2 cellular contexts compared by ENCODE assay signal in the genomic region with DNA sequence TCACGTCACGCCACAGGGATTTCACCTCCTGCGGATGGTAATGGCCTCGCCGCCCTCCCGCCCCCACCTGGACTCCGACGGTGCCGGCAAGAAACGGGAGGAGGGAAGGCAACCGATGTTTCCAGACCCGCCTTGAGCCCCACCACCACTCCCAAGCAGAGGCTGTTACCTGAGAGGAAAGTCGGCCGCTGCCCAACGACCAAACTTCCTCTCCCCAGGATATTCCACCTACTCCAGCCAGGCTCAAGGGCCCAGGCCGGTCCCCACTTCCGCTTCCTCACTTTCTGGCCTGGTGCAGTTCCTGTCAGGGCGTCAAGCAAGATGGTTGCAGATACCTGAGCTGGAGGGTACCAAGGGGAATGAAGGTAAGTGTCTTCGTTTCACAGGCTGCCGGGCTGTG.
TF ChIP-seq lines count a peak whose summit lies in the region.

A gene with protein sequence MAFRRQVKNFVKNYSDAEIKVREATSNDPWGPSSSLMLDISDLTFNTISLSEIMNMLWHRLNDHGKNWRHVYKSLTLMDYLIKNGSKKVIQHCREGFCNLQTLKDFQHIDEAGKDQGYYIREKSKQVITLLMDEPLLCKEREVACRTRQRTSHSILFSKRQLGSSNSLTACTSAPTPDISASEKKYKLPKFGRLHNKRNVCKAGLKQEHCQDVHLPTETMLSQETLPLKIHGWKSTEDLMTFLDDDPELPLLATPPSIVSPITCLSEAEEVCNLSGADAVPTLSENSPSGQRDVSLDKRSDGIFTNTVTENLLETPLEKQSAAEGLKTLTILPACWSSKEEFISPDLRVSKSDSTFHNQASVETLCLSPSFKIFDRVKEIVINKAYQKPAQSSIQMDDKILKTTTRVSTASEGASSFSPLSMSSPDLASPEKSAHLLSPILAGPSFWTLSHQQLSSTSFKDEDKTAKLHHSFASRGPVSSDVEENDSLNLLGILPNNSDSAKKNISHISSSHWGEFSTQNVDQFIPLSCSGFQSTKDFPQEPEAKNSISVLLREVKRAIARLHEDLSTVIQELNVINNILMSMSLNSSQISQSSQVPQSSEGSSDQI (minus strand): TSS at position 235 of the 400 bp plus-strand sequence. CDS start 6,012 bp downstream, outside the sequence.

TF ChIP-seq in WTC11, 78 proteins besides CTCF, POLR2A, EP300 and RAD21 (continued from another document):
- TF ChIP-seq, protein P1, sequence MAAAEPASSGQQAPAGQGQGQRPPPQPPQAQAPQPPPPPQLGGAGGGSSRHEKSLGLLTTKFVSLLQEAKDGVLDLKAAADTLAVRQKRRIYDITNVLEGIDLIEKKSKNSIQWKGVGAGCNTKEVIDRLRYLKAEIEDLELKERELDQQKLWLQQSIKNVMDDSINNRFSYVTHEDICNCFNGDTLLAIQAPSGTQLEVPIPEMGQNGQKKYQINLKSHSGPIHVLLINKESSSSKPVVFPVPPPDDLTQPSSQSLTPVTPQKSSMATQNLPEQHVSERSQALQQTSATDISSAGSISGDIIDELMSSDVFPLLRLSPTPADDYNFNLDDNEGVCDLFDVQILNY (CRISPR knock-in tag; IDR thresholded peaks at IDR 0.05): no peak
- no peak for TF ChIP-seq ZNF219 (CRISPR knock-in tag; IDR thresholded peaks at IDR 0.05; ENCODE audit: borderline replicate concordance)
- TF ChIP-seq, protein P2, sequence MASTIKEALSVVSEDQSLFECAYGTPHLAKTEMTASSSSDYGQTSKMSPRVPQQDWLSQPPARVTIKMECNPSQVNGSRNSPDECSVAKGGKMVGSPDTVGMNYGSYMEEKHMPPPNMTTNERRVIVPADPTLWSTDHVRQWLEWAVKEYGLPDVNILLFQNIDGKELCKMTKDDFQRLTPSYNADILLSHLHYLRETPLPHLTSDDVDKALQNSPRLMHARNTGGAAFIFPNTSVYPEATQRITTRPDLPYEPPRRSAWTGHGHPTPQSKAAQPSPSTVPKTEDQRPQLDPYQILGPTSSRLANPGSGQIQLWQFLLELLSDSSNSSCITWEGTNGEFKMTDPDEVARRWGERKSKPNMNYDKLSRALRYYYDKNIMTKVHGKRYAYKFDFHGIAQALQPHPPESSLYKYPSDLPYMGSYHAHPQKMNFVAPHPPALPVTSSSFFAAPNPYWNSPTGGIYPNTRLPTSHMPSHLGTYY (CRISPR knock-in tag; IDR thresholded peaks at IDR 0.05): no peak
- TF ChIP-seq, protein P3, sequence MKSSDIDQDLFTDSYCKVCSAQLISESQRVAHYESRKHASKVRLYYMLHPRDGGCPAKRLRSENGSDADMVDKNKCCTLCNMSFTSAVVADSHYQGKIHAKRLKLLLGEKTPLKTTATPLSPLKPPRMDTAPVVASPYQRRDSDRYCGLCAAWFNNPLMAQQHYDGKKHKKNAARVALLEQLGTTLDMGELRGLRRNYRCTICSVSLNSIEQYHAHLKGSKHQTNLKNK (CRISPR knock-in tag; IDR thresholded peaks at IDR 0.05): no peak
- TF ChIP-seq, protein P4, sequence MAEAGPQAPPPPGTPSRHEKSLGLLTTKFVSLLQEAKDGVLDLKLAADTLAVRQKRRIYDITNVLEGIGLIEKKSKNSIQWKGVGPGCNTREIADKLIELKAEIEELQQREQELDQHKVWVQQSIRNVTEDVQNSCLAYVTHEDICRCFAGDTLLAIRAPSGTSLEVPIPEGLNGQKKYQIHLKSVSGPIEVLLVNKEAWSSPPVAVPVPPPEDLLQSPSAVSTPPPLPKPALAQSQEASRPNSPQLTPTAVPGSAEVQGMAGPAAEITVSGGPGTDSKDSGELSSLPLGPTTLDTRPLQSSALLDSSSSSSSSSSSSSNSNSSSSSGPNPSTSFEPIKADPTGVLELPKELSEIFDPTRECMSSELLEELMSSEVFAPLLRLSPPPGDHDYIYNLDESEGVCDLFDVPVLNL (CRISPR knock-in tag; IDR thresholded peaks at IDR 0.05; ENCODE audit: borderline replicate concordance, low read depth): no peak
- TF ChIP-seq, protein P5, sequence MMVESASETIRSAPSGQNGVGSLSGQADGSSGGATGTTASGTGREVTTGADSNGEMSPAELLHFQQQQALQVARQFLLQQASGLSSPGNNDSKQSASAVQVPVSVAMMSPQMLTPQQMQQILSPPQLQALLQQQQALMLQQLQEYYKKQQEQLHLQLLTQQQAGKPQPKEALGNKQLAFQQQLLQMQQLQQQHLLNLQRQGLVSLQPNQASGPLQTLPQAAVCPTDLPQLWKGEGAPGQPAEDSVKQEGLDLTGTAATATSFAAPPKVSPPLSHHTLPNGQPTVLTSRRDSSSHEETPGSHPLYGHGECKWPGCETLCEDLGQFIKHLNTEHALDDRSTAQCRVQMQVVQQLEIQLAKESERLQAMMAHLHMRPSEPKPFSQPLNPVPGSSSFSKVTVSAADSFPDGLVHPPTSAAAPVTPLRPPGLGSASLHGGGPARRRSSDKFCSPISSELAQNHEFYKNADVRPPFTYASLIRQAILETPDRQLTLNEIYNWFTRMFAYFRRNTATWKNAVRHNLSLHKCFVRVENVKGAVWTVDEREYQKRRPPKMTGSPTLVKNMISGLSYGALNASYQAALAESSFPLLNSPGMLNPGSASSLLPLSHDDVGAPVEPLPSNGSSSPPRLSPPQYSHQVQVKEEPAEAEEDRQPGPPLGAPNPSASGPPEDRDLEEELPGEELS (CRISPR knock-in tag; IDR thresholded peaks at IDR 0.05): no peak
- no peak for TF ChIP-seq ZNF396 (CRISPR knock-in tag; IDR thresholded peaks at IDR 0.05; ENCODE audit: borderline replicate concordance)
- no peak for TF ChIP-seq ZNF232 (CRISPR knock-in tag; IDR thresholded peaks at IDR 0.05)
- TF ChIP-seq, protein P6, sequence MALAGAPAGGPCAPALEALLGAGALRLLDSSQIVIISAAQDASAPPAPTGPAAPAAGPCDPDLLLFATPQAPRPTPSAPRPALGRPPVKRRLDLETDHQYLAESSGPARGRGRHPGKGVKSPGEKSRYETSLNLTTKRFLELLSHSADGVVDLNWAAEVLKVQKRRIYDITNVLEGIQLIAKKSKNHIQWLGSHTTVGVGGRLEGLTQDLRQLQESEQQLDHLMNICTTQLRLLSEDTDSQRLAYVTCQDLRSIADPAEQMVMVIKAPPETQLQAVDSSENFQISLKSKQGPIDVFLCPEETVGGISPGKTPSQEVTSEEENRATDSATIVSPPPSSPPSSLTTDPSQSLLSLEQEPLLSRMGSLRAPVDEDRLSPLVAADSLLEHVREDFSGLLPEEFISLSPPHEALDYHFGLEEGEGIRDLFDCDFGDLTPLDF (CRISPR knock-in tag; IDR thresholded peaks at IDR 0.05): no peak
- no peak for TF ChIP-seq ATF1 (CRISPR knock-in tag; IDR thresholded peaks at IDR 0.05)
- TF ChIP-seq, protein P7, sequence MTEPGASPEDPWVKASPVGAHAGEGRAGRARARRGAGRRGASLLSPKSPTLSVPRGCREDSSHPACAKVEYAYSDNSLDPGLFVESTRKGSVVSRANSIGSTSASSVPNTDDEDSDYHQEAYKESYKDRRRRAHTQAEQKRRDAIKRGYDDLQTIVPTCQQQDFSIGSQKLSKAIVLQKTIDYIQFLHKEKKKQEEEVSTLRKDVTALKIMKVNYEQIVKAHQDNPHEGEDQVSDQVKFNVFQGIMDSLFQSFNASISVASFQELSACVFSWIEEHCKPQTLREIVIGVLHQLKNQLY (CRISPR knock-in tag; IDR thresholded peaks at IDR 0.05): no peak
- no peak for TF ChIP-seq KAT7 (CRISPR knock-in tag; IDR thresholded peaks at IDR 0.05; ENCODE audit: borderline replicate concordance)

TF ChIP-seq in neural cell, 6 proteins besides CTCF, POLR2A, EP300 and RAD21 (continued from another document):
- TF ChIP-seq, protein P8, sequence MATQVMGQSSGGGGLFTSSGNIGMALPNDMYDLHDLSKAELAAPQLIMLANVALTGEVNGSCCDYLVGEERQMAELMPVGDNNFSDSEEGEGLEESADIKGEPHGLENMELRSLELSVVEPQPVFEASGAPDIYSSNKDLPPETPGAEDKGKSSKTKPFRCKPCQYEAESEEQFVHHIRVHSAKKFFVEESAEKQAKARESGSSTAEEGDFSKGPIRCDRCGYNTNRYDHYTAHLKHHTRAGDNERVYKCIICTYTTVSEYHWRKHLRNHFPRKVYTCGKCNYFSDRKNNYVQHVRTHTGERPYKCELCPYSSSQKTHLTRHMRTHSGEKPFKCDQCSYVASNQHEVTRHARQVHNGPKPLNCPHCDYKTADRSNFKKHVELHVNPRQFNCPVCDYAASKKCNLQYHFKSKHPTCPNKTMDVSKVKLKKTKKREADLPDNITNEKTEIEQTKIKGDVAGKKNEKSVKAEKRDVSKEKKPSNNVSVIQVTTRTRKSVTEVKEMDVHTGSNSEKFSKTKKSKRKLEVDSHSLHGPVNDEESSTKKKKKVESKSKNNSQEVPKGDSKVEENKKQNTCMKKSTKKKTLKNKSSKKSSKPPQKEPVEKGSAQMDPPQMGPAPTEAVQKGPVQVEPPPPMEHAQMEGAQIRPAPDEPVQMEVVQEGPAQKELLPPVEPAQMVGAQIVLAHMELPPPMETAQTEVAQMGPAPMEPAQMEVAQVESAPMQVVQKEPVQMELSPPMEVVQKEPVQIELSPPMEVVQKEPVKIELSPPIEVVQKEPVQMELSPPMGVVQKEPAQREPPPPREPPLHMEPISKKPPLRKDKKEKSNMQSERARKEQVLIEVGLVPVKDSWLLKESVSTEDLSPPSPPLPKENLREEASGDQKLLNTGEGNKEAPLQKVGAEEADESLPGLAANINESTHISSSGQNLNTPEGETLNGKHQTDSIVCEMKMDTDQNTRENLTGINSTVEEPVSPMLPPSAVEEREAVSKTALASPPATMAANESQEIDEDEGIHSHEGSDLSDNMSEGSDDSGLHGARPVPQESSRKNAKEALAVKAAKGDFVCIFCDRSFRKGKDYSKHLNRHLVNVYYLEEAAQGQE (IDR thresholded peaks at IDR 0.05; ENCODE audit: borderline replicate concordance): no peak
- no peak for TF ChIP-seq EZH2 (IDR thresholded peaks at IDR 0.05; ENCODE audit: borderline replicate concordance, insufficient read depth, low read length, poor library complexity, severe bottlenecking)
